18 cellular contexts compared by ENCODE assay signal in genomic region chr16:55401036-55401435, GRCh38.
DNase-seq lines count a peak whose midpoint lies in the region; ATAC-seq lines count a peak whose summit lies in the region.
"Had no signal": no experiment of that assay in that cellular context is flagged by ENCODE, and none has a peak within 500 bp of the region (broad histone marks: within the 10 kb centered on the region; RNA-seq: fewer than 3 reads in every experiment).

No MANE protein-coding gene starts in this region.

- no peaks in the 10 kb centered on the region for H3K4me1 Mint-ChIP-seq in activated T-cell treated with anti-CD3 and anti-CD28 coated beads, Interleukin-2, amount 50 U/mL, for 4 hours (ENCODE audit: low read depth)

- DNase-seq in NCI-H1105 treated with DMSO at 0.1 percent for 48 hours (lab: John Stamatoyannopoulos, UW): peak; percentile 21
- DNase-seq in NCI-H1105 (lab: John Stamatoyannopoulos, UW): no peak
- DNase-seq in DMS79 (lab: John Stamatoyannopoulos, UW): peak; percentile 64
- DNase-seq in myocyte (ENCODE audit: low read depth): peak; percentile 18
- no peak for DNase-seq in NCI-H187 (lab: John Stamatoyannopoulos, UW)
- DNase-seq in GM23248: no peak
- DNase-seq in activated T-cell treated with anti-CD3 and anti-CD28 coated beads, Interleukin-2, amount 50 U/mL, for 4 hours: no peak
- DNase-seq: AML-193; Caco-2; CD4-positive, alpha-beta T cell; GOT3; H7; HFFc6 had no signal

- no peak overlapping the region for H3K4me2 ChIP-seq in GM23248 (ENCODE audit: unreplicated experiment)
- H3K4me2 ChIP-seq: A549 had no signal

- H3K79me2 ChIP-seq in GM23248 (ENCODE audit: insufficient read depth): no peaks in the 10 kb centered on the region

- no peak overlapping the region for H2AFZ ChIP-seq in GM23248

- in situ Hi-C loops in GM23248 (cut with MboI): no loop called here

- H3K4me3 ChIP-seq in GM23248: no peak overlapping the region
- H3K4me3 ChIP-seq: A549 had no signal

- no peaks in the 10 kb centered on the region for H3F3A ChIP-seq in GM23248 (ENCODE audit: insufficient read depth)

- ATAC-seq in activated T-cell treated with anti-CD3 and anti-CD28 coated beads, Interleukin-2, amount 50 U/mL, for 4 hours: no peak
- ATAC-seq: A549, HCT116 had no signal

- no peaks in the 10 kb centered on the region for H3K9me2 ChIP-seq in GM23248 (ENCODE audit: insufficient read depth)

- H3K9ac ChIP-seq in GM23248: no peak overlapping the region

- H3K4me1 ChIP-seq in GM23248 (ENCODE audit: insufficient read depth): no peaks in the 10 kb centered on the region
- H3K4me1 ChIP-seq: A549, Caco-2 had no signal

- no peaks in the 10 kb centered on the region for H4K20me1 ChIP-seq in GM23248 (ENCODE audit: insufficient read depth)

- H3K9me3 Mint-ChIP-seq in activated T-cell treated with anti-CD3 and anti-CD28 coated beads, Interleukin-2, amount 50 U/mL, for 4 hours: no peaks in the 10 kb centered on the region
- H3K9me3 Mint-ChIP-seq: CD4-positive, alpha-beta T cell; HFFc6 had no signal

- H3K27me3 ChIP-seq in GM23248 (replicated peaks; ENCODE audit: insufficient read depth): peaks cover 14% of the 10 kb centered on the region; the same call in 1 of the 2 replicates

- H3K27ac ChIP-seq in GM23248: no peak overlapping the region
- H3K27ac ChIP-seq: 22Rv1, A549, C4-2B, HL-60 had no signal

- no peaks in the 10 kb centered on the region for H3K36me3 Mint-ChIP-seq in activated T-cell treated with anti-CD3 and anti-CD28 coated beads, Interleukin-2, amount 50 U/mL, for 4 hours (ENCODE audit: insufficient read depth)

- 44 to 47% methylated on average over 3 of the region's 3 CpGs for WGBS in GM23248 (ENCODE audit: low coverage in 1 of 2, low lambda C conversion rate in 2 of 2, missing lambda C conversion rate in 2 of 2), 2 experiments

- H3K27me3 Mint-ChIP-seq in activated T-cell treated with anti-CD3 and anti-CD28 coated beads, Interleukin-2, amount 50 U/mL, for 4 hours (ENCODE audit: low read depth): peaks cover 4% of the 10 kb centered on the region

- no peak overlapping the region for H3K4me3 Mint-ChIP-seq in activated T-cell treated with anti-CD3 and anti-CD28 coated beads, Interleukin-2, amount 50 U/mL, for 4 hours
- H3K4me3 Mint-ChIP-seq: CD4-positive, alpha-beta T cell; HFFc6 had no signal

- H3K36me3 ChIP-seq in GM23248 (ENCODE audit: low read depth): no peaks in the 10 kb centered on the region

- no peaks in the 10 kb centered on the region for H3K9me3 ChIP-seq in GM23248 (ENCODE audit: low read depth)
- H3K9me3 ChIP-seq: A549, Caco-2 had no signal

Comparison
In these comparisons a context has a peak if more than half of its experiments do, and no peak if none do; other contexts are left out.
1. DNase-seq: peak in NCI-H1105 treated with DMSO at 0.1 percent for 48 hours (single experiment), DMS79 (single experiment) and myocyte (single experiment); none in NCI-H1105 (single experiment), NCI-H187 (0 of 2), GM23248 (single experiment) and activated T-cell treated with anti-CD3 and anti-CD28 coated beads, Interleukin-2, amount 50 U/mL, for 4 hours (single experiment).